Comparison of ENCODE assay signal across 1 cellular context in the genomic region with DNA sequence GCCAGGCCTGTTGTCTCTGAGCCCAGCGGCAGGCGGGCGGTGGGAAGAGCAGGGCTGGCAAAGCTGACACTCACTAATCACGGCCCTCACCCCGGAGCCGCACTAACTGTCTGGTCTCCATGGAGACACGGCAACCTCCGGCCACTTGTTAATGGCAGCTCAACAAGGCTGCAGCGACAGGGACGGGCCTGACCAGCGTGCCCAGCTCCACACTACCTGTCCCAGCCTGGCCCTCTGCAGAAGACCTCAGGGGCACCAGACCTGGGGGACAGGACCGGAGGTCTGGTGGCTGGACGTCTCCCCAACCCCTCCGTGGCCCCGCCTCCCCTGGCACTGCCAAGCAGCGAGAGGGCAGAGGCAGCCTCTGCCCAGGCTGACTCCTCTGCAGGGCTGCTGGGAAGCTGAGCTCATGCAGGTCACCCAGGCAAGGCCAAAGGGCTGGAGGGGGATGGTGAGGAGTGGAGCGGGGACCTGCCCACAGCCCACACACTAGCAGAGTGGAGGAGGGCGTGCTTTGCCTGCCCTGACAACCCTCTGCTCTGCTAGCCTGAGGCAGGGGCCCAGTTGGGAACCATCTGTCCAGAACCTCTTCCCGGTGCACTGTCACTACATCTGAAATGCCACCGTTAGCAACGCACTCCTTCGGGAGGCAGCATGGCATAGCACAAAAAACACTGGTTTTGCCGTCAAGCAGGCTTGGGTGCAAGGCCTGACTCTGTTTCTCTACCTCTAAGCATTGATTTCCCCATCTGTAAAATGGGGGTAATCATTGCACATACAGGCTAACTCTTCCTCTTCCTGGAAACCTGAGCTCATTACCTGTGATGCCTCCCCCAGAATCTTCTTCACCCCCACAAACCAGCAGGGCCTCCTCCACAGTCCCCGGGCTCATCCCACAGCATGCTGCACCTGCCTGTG.
TF ChIP-seq lines count a peak whose summit lies in the region.

No MANE protein-coding gene starts in this region.

TF ChIP-seq in GM23338, 12 proteins besides CTCF, POLR2A, EP300 and RAD21 (continued from another document):
- TF ChIP-seq, protein P1, sequence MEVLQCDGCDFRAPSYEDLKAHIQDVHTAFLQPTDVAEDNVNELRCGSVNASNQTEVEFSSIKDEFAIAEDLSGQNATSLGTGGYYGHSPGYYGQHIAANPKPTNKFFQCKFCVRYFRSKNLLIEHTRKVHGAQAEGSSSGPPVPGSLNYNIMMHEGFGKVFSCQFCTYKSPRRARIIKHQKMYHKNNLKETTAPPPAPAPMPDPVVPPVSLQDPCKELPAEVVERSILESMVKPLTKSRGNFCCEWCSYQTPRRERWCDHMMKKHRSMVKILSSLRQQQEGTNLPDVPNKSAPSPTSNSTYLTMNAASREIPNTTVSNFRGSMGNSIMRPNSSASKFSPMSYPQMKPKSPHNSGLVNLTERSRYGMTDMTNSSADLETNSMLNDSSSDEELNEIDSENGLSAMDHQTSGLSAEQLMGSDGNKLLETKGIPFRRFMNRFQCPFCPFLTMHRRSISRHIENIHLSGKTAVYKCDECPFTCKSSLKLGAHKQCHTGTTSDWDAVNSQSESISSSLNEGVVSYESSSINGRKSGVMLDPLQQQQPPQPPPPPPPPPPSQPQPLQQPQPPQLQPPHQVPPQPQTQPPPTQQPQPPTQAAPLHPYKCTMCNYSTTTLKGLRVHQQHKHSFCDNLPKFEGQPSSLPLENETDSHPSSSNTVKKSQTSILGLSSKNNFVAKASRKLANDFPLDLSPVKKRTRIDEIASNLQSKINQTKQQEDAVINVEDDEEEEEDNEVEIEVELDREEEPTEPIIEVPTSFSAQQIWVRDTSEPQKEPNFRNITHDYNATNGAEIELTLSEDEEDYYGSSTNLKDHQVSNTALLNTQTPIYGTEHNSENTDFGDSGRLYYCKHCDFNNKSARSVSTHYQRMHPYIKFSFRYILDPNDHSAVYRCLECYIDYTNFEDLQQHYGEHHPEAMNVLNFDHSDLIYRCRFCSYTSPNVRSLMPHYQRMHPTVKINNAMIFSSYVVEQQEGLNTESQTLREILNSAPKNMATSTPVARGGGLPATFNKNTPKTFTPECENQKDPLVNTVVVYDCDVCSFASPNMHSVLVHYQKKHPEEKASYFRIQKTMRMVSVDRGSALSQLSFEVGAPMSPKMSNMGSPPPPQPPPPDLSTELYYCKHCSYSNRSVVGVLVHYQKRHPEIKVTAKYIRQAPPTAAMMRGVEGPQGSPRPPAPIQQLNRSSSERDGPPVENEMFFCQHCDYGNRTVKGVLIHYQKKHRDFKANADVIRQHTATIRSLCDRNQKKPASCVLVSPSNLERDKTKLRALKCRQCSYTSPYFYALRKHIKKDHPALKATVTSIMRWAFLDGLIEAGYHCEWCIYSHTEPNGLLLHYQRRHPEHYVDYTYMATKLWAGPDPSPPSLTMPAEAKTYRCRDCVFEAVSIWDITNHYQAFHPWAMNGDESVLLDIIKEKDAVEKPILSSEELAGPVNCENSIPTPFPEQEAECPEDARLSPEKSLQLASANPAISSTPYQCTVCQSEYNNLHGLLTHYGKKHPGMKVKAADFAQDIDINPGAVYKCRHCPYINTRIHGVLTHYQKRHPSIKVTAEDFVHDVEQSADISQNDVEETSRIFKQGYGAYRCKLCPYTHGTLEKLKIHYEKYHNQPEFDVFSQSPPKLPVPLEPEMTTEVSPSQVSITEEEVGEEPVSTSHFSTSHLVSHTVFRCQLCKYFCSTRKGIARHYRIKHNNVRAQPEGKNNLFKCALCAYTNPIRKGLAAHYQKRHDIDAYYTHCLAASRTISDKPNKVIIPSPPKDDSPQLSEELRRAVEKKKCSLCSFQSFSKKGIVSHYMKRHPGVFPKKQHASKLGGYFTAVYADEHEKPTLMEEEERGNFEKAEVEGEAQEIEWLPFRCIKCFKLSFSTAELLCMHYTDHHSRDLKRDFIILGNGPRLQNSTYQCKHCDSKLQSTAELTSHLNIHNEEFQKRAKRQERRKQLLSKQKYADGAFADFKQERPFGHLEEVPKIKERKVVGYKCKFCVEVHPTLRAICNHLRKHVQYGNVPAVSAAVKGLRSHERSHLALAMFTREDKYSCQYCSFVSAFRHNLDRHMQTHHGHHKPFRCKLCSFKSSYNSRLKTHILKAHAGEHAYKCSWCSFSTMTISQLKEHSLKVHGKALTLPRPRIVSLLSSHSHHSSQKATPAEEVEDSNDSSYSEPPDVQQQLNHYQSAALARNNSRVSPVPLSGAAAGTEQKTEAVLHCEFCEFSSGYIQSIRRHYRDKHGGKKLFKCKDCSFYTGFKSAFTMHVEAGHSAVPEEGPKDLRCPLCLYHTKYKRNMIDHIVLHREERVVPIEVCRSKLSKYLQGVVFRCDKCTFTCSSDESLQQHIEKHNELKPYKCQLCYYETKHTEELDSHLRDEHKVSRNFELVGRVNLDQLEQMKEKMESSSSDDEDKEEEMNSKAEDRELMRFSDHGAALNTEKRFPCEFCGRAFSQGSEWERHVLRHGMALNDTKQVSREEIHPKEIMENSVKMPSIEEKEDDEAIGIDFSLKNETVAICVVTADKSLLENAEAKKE (CRISPR knock-in tag; IDR thresholded peaks at IDR 0.05) = no peak
- TF ChIP-seq POLR2AphosphoS5 (IDR thresholded peaks at IDR 0.05; ENCODE audit: low read depth) = no peak
- no peak for TF ChIP-seq JUNB (IDR thresholded peaks at IDR 0.05; ENCODE audit: unreplicated experiment)
- TF ChIP-seq EZH2 (IDR thresholded peaks at IDR 0.05; ENCODE audit: low read depth, unreplicated experiment) = no peak
- TF ChIP-seq CREB1 (CRISPR knock-in tag; IDR thresholded peaks at IDR 0.05; ENCODE audit: low read depth) = no peak
- TF ChIP-seq, protein P2, sequence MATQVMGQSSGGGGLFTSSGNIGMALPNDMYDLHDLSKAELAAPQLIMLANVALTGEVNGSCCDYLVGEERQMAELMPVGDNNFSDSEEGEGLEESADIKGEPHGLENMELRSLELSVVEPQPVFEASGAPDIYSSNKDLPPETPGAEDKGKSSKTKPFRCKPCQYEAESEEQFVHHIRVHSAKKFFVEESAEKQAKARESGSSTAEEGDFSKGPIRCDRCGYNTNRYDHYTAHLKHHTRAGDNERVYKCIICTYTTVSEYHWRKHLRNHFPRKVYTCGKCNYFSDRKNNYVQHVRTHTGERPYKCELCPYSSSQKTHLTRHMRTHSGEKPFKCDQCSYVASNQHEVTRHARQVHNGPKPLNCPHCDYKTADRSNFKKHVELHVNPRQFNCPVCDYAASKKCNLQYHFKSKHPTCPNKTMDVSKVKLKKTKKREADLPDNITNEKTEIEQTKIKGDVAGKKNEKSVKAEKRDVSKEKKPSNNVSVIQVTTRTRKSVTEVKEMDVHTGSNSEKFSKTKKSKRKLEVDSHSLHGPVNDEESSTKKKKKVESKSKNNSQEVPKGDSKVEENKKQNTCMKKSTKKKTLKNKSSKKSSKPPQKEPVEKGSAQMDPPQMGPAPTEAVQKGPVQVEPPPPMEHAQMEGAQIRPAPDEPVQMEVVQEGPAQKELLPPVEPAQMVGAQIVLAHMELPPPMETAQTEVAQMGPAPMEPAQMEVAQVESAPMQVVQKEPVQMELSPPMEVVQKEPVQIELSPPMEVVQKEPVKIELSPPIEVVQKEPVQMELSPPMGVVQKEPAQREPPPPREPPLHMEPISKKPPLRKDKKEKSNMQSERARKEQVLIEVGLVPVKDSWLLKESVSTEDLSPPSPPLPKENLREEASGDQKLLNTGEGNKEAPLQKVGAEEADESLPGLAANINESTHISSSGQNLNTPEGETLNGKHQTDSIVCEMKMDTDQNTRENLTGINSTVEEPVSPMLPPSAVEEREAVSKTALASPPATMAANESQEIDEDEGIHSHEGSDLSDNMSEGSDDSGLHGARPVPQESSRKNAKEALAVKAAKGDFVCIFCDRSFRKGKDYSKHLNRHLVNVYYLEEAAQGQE (IDR thresholded peaks at IDR 0.05; ENCODE audit: unreplicated experiment) = no peak
- TF ChIP-seq ZNF114 (CRISPR knock-in tag; IDR thresholded peaks at IDR 0.05) = no peak
- TF ChIP-seq ZNF331 (CRISPR knock-in tag; IDR thresholded peaks at IDR 0.05; ENCODE audit: low read depth) = no peak
- TF ChIP-seq, protein P3, sequence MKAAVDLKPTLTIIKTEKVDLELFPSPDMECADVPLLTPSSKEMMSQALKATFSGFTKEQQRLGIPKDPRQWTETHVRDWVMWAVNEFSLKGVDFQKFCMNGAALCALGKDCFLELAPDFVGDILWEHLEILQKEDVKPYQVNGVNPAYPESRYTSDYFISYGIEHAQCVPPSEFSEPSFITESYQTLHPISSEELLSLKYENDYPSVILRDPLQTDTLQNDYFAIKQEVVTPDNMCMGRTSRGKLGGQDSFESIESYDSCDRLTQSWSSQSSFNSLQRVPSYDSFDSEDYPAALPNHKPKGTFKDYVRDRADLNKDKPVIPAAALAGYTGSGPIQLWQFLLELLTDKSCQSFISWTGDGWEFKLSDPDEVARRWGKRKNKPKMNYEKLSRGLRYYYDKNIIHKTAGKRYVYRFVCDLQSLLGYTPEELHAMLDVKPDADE (IDR thresholded peaks at IDR 0.05) = no peak
TF ChIP-seq in GM23338: peak in this region for 0.
